Comparison of ENCODE assay signal across 8 cellular contexts in genomic region chr17:78781339-78782304, GRCh38. TPM values are rescaled to one million over a fixed set of nuclear protein-coding genes. Genes with fewer than 3 reads are reported as not detected.
A peak's percentile ranks its signal among the peaks of the same experiment; 100 is the strongest.
DNase-seq lines count a peak whose midpoint lies in the region; ATAC-seq and TF ChIP-seq lines count a peak whose summit lies in the region.

CYTH1 (minus strand) TSS chr17:78782273; CDS start chr17:78782223, 50 bp downstream.

- H3K9ac ChIP-seq in duodenal mucosa (ENCODE audit: low read depth in 1 of 2, low read length in 2 of 2), result peak within 1 kb of the TSS; percentile 86 to 99

- H3K36me3 ChIP-seq in duodenal mucosa (ENCODE audit: control insufficient read depth in 1 of 2, insufficient read depth in 2 of 2, low read length in 2 of 2) (no peaks in the 10 kb centered on the region), lower lobe of right lung (no peaks in the 10 kb centered on the region)

- H3K4me3 ChIP-seq in duodenal mucosa (ENCODE audit: low read depth in 1 of 2, low read length in 2 of 2) (peak within 1 kb of the TSS; percentile 86 to 90), lower lobe of right lung (peak within 1 kb of the TSS; percentile 84)

- no peak for TF ChIP-seq CTCF in lower lobe of right lung (IDR thresholded peaks at IDR 0.05)

- intact Hi-C loops in lower lobe of right lung (cut with DNase I), result no loop called here

- DNase-seq in stimulated activated CD4-positive, alpha-beta T cell treated with anti-CD3 and anti-CD28 coated beads, Interleukin-12 subunit alpha, Interleukin-12 subunit beta, amount 100 ng/mL, for 4 hours, result peak; percentile 41
- DNase-seq in stimulated activated CD4-positive, alpha-beta T cell treated with anti-CD3 and anti-CD28 coated beads, Interleukin-2, amount 100 ng/mL, for 48 hours, result no peak
- peak; percentile 50 for DNase-seq in T-helper 2 cell treated with Interferon-gamma antibody and Interleukin-4, amounts not matched to agents 5 μg/mL and 100 μg/mL, for 36 hours (ENCODE audit: low spot score)
- DNase-seq in lower lobe of right lung (peak; percentile 74), H4 (ENCODE audit: low spot score) (no peak)
- DNase-seq in stimulated activated naive CD4-positive, alpha-beta T cell treated with Interleukin-2 at 50 U/mL for 16 hours (lab: John Stamatoyannopoulos, UW), result peak; percentile 25

- H3K27me3 ChIP-seq in duodenal mucosa (ENCODE audit: control insufficient read depth in 1 of 2, insufficient read depth in 2 of 2, low read length in 2 of 2), result no peaks in the 10 kb centered on the region
- H3K27me3 ChIP-seq in lower lobe of right lung (ENCODE audit: low read depth), result no peaks in the 10 kb centered on the region

- H3K27ac ChIP-seq in duodenal mucosa (ENCODE audit: low read depth, low read length) (peak within 1 kb of the TSS; percentile 94), lower lobe of right lung (peak within 1 kb of the TSS; percentile 94)

- peaks cover 18% of the 10 kb centered on the region for H3K36me3 Mint-ChIP-seq in T-helper 2 cell treated with Interferon-gamma antibody and Interleukin-4, amounts not matched to agents 5 μg/mL and 100 μg/mL, for 36 hours (ENCODE audit: low read depth)

- H3K27ac Mint-ChIP-seq in T-helper 2 cell treated with Interferon-gamma antibody and Interleukin-4, amounts not matched to agents 5 μg/mL and 100 μg/mL, for 36 hours, result peak within 1 kb of the TSS; percentile 94

- H3K9me3 ChIP-seq in duodenal mucosa (ENCODE audit: control insufficient read depth in 1 of 2, low read length in 2 of 2), result no peaks in the 10 kb centered on the region
- H3K9me3 ChIP-seq in lower lobe of right lung, result no peaks in the 10 kb centered on the region

- ATAC-seq in HG03280 (IDR thresholded peaks at IDR 0.05; ENCODE audit: unreplicated experiment) (peak; percentile 16), lower lobe of right lung (peak; percentile 10 to 37)

- no peaks in the 10 kb centered on the region for H3K9me3 Mint-ChIP-seq in T-helper 2 cell treated with Interferon-gamma antibody and Interleukin-4, amounts not matched to agents 5 μg/mL and 100 μg/mL, for 36 hours

- H3K4me3 Mint-ChIP-seq in T-helper 2 cell treated with Interferon-gamma antibody and Interleukin-4, amounts not matched to agents 5 μg/mL and 100 μg/mL, for 36 hours, result peak within 1 kb of the TSS; percentile 84

- H3K4me1 ChIP-seq in duodenal mucosa (ENCODE audit: control insufficient read depth in 1 of 2, insufficient read depth in 2 of 2, low read length in 2 of 2) (peaks cover 16 to 17% of the 10 kb centered on the region in 2 donors), lower lobe of right lung (peaks cover 63% of the 10 kb centered on the region)

- H3K27me3 Mint-ChIP-seq in T-helper 2 cell treated with Interferon-gamma antibody and Interleukin-4, amounts not matched to agents 5 μg/mL and 100 μg/mL, for 36 hours (ENCODE audit: low read depth), result no peaks in the 10 kb centered on the region

- H3K4me1 Mint-ChIP-seq in T-helper 2 cell treated with Interferon-gamma antibody and Interleukin-4, amounts not matched to agents 5 μg/mL and 100 μg/mL, for 36 hours (ENCODE audit: low read depth), result peaks cover 44% of the 10 kb centered on the region

RNA-seq across cellular contexts. Expression of gene CYTH1, which starts in this region (rescaled TPM):
- 110 TPM for total RNA-seq in lower lobe of right lung
- 8.0 and 9.7 TPM in 2 replicates for total RNA-seq in H4 (2014; rRNA removed; shearing (Covaris generic))

Comparison
In these comparisons a context has a peak if more than half of its experiments do, and no peak if none do; other contexts are left out.
1. RNA of gene CYTH1 (total RNA-seq): 110 TPM in lower lobe of right lung (single experiment); 8.0 to 9.7 TPM in H4; every median in the first group is over 10 times any median in the second.
2. DNase-seq: peak in stimulated activated CD4-positive, alpha-beta T cell treated with anti-CD3 and anti-CD28 coated beads, Interleukin-12 subunit alpha, Interleukin-12 subunit beta, amount 100 ng/mL, for 4 hours (single experiment), T-helper 2 cell treated with Interferon-gamma antibody and Interleukin-4, amounts not matched to agents 5 μg/mL and 100 μg/mL, for 36 hours (single experiment), lower lobe of right lung (single experiment) and stimulated activated naive CD4-positive, alpha-beta T cell treated with Interleukin-2 at 50 U/mL for 16 hours (single experiment); none in stimulated activated CD4-positive, alpha-beta T cell treated with anti-CD3 and anti-CD28 coated beads, Interleukin-2, amount 100 ng/mL, for 48 hours (0 of 2) and H4 (single experiment).